ENCODE assay signal across 19 cellular contexts in the genomic region with DNA sequence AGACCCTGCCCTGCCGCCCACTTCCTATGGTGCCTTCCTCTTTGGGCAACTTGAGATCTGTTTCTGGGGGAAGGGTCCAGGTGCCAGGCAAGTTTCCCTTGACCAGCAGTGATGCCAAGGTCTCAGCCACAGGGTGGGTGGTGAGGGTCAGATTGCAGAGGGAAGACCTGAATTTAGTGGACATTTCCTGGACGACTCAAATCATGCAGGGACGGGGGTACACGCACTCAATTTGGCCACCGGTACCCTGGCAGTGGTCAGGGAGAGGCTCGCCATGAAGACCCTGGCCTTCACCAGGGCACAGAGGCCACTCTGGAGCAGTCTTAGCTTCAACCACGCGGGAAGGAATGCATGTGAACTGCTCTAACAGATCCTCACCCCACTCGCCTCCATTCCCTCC. TPM values are rescaled to one million over a fixed set of nuclear protein-coding genes. Genes with fewer than 3 reads are reported as not detected.
DNase-seq lines count a peak whose midpoint lies in the region; ATAC-seq, FAIRE-seq and TF ChIP-seq lines count a peak whose summit lies in the region.
"Had no signal": no experiment of that assay in that cellular context is flagged by ENCODE, and none has a peak within 500 bp of the region (broad histone marks: within the 10 kb centered on the region; RNA-seq: fewer than 3 reads in every experiment).

No MANE protein-coding gene starts in this region.

- FAIRE-seq in H1 (lab: Jason Lieb, UNC), result no peak
- FAIRE-seq: A204.1, D721Med, G401.6, GM12891, GM19239, HepG2 had no signal

- intact Hi-C loops in aorta (cut with DNase I) (no loop called here), sigmoid colon (cut with DNase I) (no loop called here)

- peaks cover 2% of the 10 kb centered on the region for H3K36me3 Mint-ChIP-seq in chondrocyte (ENCODE audit: low read depth)
- H3K36me3 Mint-ChIP-seq: IgD-negative memory B cell had no signal

- peaks cover 11% of the 10 kb centered on the region for H3K27me3 Mint-ChIP-seq in chondrocyte (ENCODE audit: low read depth)
- H3K27me3 Mint-ChIP-seq: CD4-positive, alpha-beta T cell had no signal

- no peak overlapping the region for H3K27ac Mint-ChIP-seq in chondrocyte (ENCODE audit: unreplicated experiment)
- H3K27ac Mint-ChIP-seq: CD4-positive, alpha-beta T cell; IgD-negative memory B cell had no signal

- H3K9me3 ChIP-seq in H1 (ENCODE audit: insufficient read depth in 2 of 2, low read depth in 1 of 2, low read length in 1 of 2) (no peaks in the 10 kb centered on the region), osteoblast (ENCODE audit: low read depth, low read length) (no peaks in the 10 kb centered on the region), aorta (ENCODE audit: control insufficient read depth, low read length) (no peaks in the 10 kb centered on the region), sigmoid colon (no peaks in the 10 kb centered on the region)
- H3K9me3 ChIP-seq: Caco-2, HAP-1 had no signal

- H3K79me1 ChIP-seq in H1 (ENCODE audit: low read depth, low read length), result no peaks in the 10 kb centered on the region

- TF ChIP-seq EP300 in H1 (IDR thresholded peaks at IDR 0.05; ENCODE audit: borderline replicate concordance in 1 of 2, low read depth in 2 of 2, low read length in 2 of 2), result no peak
- TF ChIP-seq EP300 in sigmoid colon (IDR thresholded peaks at IDR 0.05), result no peak

- no peak overlapping the region for H3K9ac ChIP-seq in H1 (replicated peaks in 1 of 4; ENCODE audit: extremely low read depth in 1 of 4, low read depth in 3 of 4, low read length in 3 of 4)

- H4K91ac ChIP-seq in H1 (replicated peaks; ENCODE audit: insufficient read length, low read length), result peak overlapping the region; percentile 25

- 71% methylated on average over 9 of the region's 9 CpGs; no CpG with 5 or more reads in 1 of the 2 experiments for WGBS in H1 (ENCODE audit: extremely low coverage in 1 of 2, insufficient coverage in 1 of 2, insufficient read length in 1 of 2, insufficient replicate concordance in 2 of 2, low coverage in 1 of 2, low lambda C conversion rate in 2 of 2, missing lambda C conversion rate in 1 of 2), 2 experiments
- 87 to 89% methylated on average over 6 to 9 of the region's 9 CpGs for WGBS in aorta, 2 donors
- WGBS in sigmoid colon, 2 donors, result 91 to 92% methylated on average over 9 of the region's 9 CpGs

- H2BK20ac ChIP-seq in H1 (ENCODE audit: low read length), result no peak overlapping the region

- no peaks in the 10 kb centered on the region for H3K9me3 Mint-ChIP-seq in chondrocyte (ENCODE audit: low read depth)
- H3K9me3 Mint-ChIP-seq: CD4-positive, alpha-beta T cell had no signal

- H3K23ac ChIP-seq in H1 (ENCODE audit: insufficient read length), result no peak overlapping the region

- no peaks in the 10 kb centered on the region for H3K79me2 ChIP-seq in H1 (ENCODE audit: control insufficient read depth in 1 of 2, insufficient read depth in 2 of 2, low read length in 2 of 2)
- no peaks in the 10 kb centered on the region for H3K79me2 ChIP-seq in osteoblast (ENCODE audit: insufficient read depth, low read length)

- H2BK12ac ChIP-seq in H1 (ENCODE audit: low read depth, low read length), result no peak overlapping the region

- H3K36me3 ChIP-seq in H1 (ENCODE audit: control insufficient read depth in 2 of 4, insufficient read depth in 4 of 4, low read length in 3 of 4) (no peaks in the 10 kb centered on the region), osteoblast (ENCODE audit: insufficient read depth, low read length) (no peaks in the 10 kb centered on the region), aorta (ENCODE audit: control insufficient read depth in 1 of 2, insufficient read depth in 2 of 2, low read length in 1 of 2) (no peaks in the 10 kb centered on the region), sigmoid colon (no peaks in the 10 kb centered on the region)
- H3K36me3 ChIP-seq: HAP-1 had no signal

- CTCF ChIA-PET in H1 (lab: Charles Lee; ENCODE audit: partially characterized antibody), result interaction anchor here (0.7 to 0.9 kb wide), 2 partner anchors 11 to 46 kb away, joined by 3 to 4 read pairs; no protein-coding TSS in a partner anchor

- H2AK5ac ChIP-seq in H1 (ENCODE audit: low read depth, low read length), result peak overlapping the region; percentile 87; the same call in 1 of the 2 replicates

- H3K27me3 ChIP-seq in H1 (replicated peaks in 1 of 4; ENCODE audit: control insufficient read depth in 3 of 4, extremely low read depth in 1 of 4, insufficient read depth in 3 of 4, low read length in 3 of 4) (no peaks in the 10 kb centered on the region), osteoblast (ENCODE audit: insufficient read depth, low read length) (peaks cover 4% of the 10 kb centered on the region), aorta (ENCODE audit: control insufficient read depth in 1 of 2, insufficient read depth in 2 of 2, low read length in 1 of 2) (no peaks in the 10 kb centered on the region), sigmoid colon (peaks cover 0 to 16% (median 0%) of the 10 kb centered on the region in 3 donors)

- DNase-seq in chondrocyte (ENCODE audit: low spot score) (peak; percentile 52), H1 (ENCODE audit: low read depth in 1 of 2, low spot score in 2 of 2) (no peak), osteoblast (ENCODE audit: insufficient read length, low spot score, missing footprints) (peak; percentile 59), aorta (peak; percentile 19 to 27), sigmoid colon (no peak), AG08396 (ENCODE audit: low spot score) (no peak)
- DNase-seq: ACHN; AML-193; Caco-2; CD4-positive, alpha-beta T cell had no signal

- H3K4me1 Mint-ChIP-seq in chondrocyte (ENCODE audit: low read depth), result no peaks in the 10 kb centered on the region

- H2BK5ac ChIP-seq in H1 (ENCODE audit: low read depth, low read length), result no peak overlapping the region

- H3K4me3 Mint-ChIP-seq in chondrocyte (ENCODE audit: unreplicated experiment), result no peak overlapping the region
- H3K4me3 Mint-ChIP-seq: CD4-positive, alpha-beta T cell; IgD-negative memory B cell had no signal

- H3K4me1 ChIP-seq in H1 (replicated peaks in 1 of 4; ENCODE audit: control insufficient read depth in 3 of 4, insufficient read depth in 4 of 4, low read length in 3 of 4) (peaks cover 0 to 12% (median 8%) of the 10 kb centered on the region in 4 experiments; a peak in 5 of 7 replicates), osteoblast (ENCODE audit: insufficient read depth, low read length) (no peaks in the 10 kb centered on the region), aorta (ENCODE audit: control insufficient read depth in 1 of 2, insufficient read depth in 2 of 2, low read length in 2 of 2) (no peaks in the 10 kb centered on the region), sigmoid colon (no peaks in the 10 kb centered on the region)
- H3K4me1 ChIP-seq: Caco-2, HAP-1 had no signal

- H4K20me1 ChIP-seq in H1 (replicated peaks in 1 of 2; ENCODE audit: control insufficient read depth in 1 of 2, insufficient read depth in 2 of 2, low read length in 2 of 2), result no peaks in the 10 kb centered on the region
- no peaks in the 10 kb centered on the region for H4K20me1 ChIP-seq in osteoblast (ENCODE audit: insufficient read depth, low read length)

- no peak for TF ChIP-seq RAD21 in H1 (IDR thresholded peaks at IDR 0.05 in 1 of 2, conservative IDR thresholded peaks at IDR 0.05 in 1 of 2; ENCODE audit: low read depth in 2 of 2, low read length in 2 of 2)

- no peak overlapping the region for H3K4me3 ChIP-seq in H1 (ENCODE audit: extremely low read depth in 1 of 4, insufficient read depth in 2 of 4, low read depth in 3 of 4, low read length in 4 of 4)
- H3K4me3 ChIP-seq in osteoblast (ENCODE audit: insufficient read depth, low read length), result no peak overlapping the region
- no peak overlapping the region for H3K4me3 ChIP-seq in aorta (ENCODE audit: low read length in 2 of 2)
- no peak overlapping the region for H3K4me3 ChIP-seq in sigmoid colon
- H3K4me3 ChIP-seq: HAP-1 had no signal

- no peak overlapping the region for H2BK15ac ChIP-seq in H1 (ENCODE audit: low read length)

- no peak for ATAC-seq in aorta (ENCODE audit: low FRiP score)
- ATAC-seq: HepG2 had no signal

- H3K27ac ChIP-seq in H1 (ENCODE audit: low read depth, low read length) (no peak overlapping the region), osteoblast (ENCODE audit: low read depth, low read length) (no peak overlapping the region), aorta (ENCODE audit: low read depth in 1 of 2, low read length in 2 of 2) (no peak overlapping the region), sigmoid colon (no peak overlapping the region)
- H3K27ac ChIP-seq: C4-2B had no signal

- no peak overlapping the region for H3K4me2 ChIP-seq in H1 (ENCODE audit: insufficient read depth in 1 of 2, low read depth in 2 of 2, low read length in 2 of 2)
- no peak overlapping the region for H3K4me2 ChIP-seq in osteoblast (ENCODE audit: insufficient read depth, low read length)

- no peak overlapping the region for H3K18ac ChIP-seq in H1 (ENCODE audit: extremely low read depth, low read length)

- no peak overlapping the region for H4K8ac ChIP-seq in H1 (ENCODE audit: extremely low read depth, insufficient read depth, low read length)

- H3K4ac ChIP-seq in H1 (replicated peaks; ENCODE audit: insufficient read length, low read depth, low read length), result peak overlapping the region; percentile 57

- H3K56ac ChIP-seq in H1 (replicated peaks; ENCODE audit: insufficient read length, low read depth, low read length), result no peak overlapping the region

- H2BK120ac ChIP-seq in H1 (replicated peaks; ENCODE audit: low read depth, low read length), result no peak overlapping the region

- H3K14ac ChIP-seq in H1 (ENCODE audit: insufficient read length), result no peak overlapping the region

- TF ChIP-seq POLR2A in H1 (IDR thresholded peaks at IDR 0.05; ENCODE audit: control extremely low read depth in 1 of 2, low read depth in 2 of 2, low read length in 2 of 2), result no peak
- TF ChIP-seq POLR2A in sigmoid colon (IDR thresholded peaks at IDR 0.05), result no peak

- TF ChIP-seq CTCF in chondrocyte (IDR thresholded peaks at IDR 0.05) (no peak), H1 (IDR thresholded peaks at IDR 0.05; ENCODE audit: control extremely low read depth in 1 of 3, insufficient read depth in 1 of 3, low read depth in 1 of 3, low read length in 3 of 3) (no peak), osteoblast (IDR thresholded peaks at IDR 0.05; ENCODE audit: extremely low read depth, low read depth, low read length) (no peak), sigmoid colon (IDR thresholded peaks at IDR 0.05) (no peak)

- no peaks in the 10 kb centered on the region for H3K23me2 ChIP-seq in H1 (ENCODE audit: low read depth, low read length)

- no peak overlapping the region for H2AFZ ChIP-seq in H1 (ENCODE audit: low read length)
- no peak overlapping the region for H2AFZ ChIP-seq in osteoblast (ENCODE audit: low read length)

- no peak overlapping the region for H4K5ac ChIP-seq in H1 (ENCODE audit: insufficient read length, low read depth, low read length)

- POLR2A ChIA-PET in H1 (lab: Charles Lee; ENCODE audit: partially characterized antibody), result no interaction called here

RNA-seq across cellular contexts. Expression of a gene that starts 1.5 kb away (rescaled TPM):
- total RNA-seq in chondrocyte (0.20 to 0.63 TPM in 2 of 3 replicates, not detected in the other), osteoblast (under 0.01 and 1.4 TPM in 2 replicates), aorta (1 to 10 TPM; 3.1 to 8.6 TPM), sigmoid colon (1 to 10 TPM in 2 of 4 donors, under 1 TPM in 2; 0.16 to 1.7 (median 0.87) TPM)
- 6.4 and 6.9 TPM in 2 replicates for total RNA-seq in H1 (2021; fragmentation: NEBNext Ultra II Directional; extraction: Animal tissue kit (Norgen Biotek cat#: 25700))
- polyA plus RNA-seq in H1 (2011; rRNA removed) (2.5 and 3.5 TPM in 2 replicates), aorta (under 1 TPM; 0.50 to 0.61 TPM), sigmoid colon (under 1 TPM; under 0.01 to 0.90 (median 0.23) TPM)
- 3.7 TPM for polyA plus RNA-seq in H1 (2011; cell fraction: cytosol; rRNA removed)
- polyA plus RNA-seq in H1 (2011; cell fraction: nucleus; rRNA removed), result 25.9 TPM
- 4.3 to 7.8 TPM (median 5.2 TPM) in 4 replicates for polyA plus RNA-seq in H1 (2012, experiment 1 of 2)
- 1.2 TPM for polyA plus RNA-seq in H1 (2012, experiment 2 of 2)
- 2.0 TPM for polyA plus RNA-seq in H1 (2013, experiment 1 of 2)
- polyA plus RNA-seq in H1 (2013, experiment 2 of 2), result 1.8 TPM
- 1.9 and 4.6 TPM in 2 replicates for polyA minus RNA-seq in H1 (2011; rRNA and poly(A)+ RNA removed)
- polyA minus RNA-seq in H1 (2011; cell fraction: cytosol; rRNA and poly(A)+ RNA removed), result 1.8 TPM
- polyA minus RNA-seq in H1 (2011; cell fraction: nucleus; rRNA and poly(A)+ RNA removed), result 9.1 TPM
- total RNA-seq: CD4-positive, alpha-beta T cell had no signal
- polyA plus RNA-seq: IgD-negative memory B cell had no signal

Comparison
In these comparisons a context has a peak if more than half of its experiments do, and no peak if none do; other contexts are left out.
1. DNase-seq: peak in chondrocyte (single experiment), osteoblast (single experiment) and aorta (2 of 2); none in H1 (0 of 2), sigmoid colon (single experiment) and AG08396 (single experiment).